In the genomic region with DNA sequence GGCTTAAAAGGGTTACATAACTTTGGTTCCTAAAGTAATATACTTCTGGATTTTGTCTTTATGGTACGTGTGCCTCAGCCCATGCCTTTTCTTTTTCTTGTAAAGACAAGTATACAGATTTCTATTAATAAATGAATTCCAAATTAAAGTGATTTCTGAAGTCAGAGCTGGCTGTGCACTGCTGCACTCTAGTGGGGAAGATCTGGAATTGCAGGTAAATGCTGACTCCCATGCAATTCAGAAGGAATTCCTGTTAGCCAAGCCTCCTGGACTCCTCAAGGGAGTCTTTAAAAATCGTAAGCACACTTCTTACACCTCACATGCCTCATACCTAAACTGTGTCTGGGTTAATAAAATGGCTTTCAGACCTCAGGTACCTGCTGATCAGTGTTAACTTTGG, we compare ENCODE assay signal across 10 cellular contexts.
A peak's percentile ranks its signal among the peaks of the same experiment; 100 is the strongest.
DNase-seq lines count a peak whose midpoint lies in the region; ATAC-seq and TF ChIP-seq lines count a peak whose summit lies in the region.
"Had no signal": no experiment of that assay in that cellular context is flagged by ENCODE, and none has a peak within 500 bp of the region (broad histone marks: within the 10 kb centered on the region; RNA-seq: fewer than 3 reads in every experiment).

No MANE protein-coding gene starts in this region.

- POLR2A ChIA-PET in SK-N-SH (lab: Yijun Ruan, JAX), result no interaction called here

- ATAC-seq in SK-N-SH treated with all-trans-retinoic acid at 6 μM for 48 hours (no peak), GM21717 (IDR thresholded peaks at IDR 0.05; ENCODE audit: unreplicated experiment) (no peak), HG03196 (IDR thresholded peaks at IDR 0.05; ENCODE audit: unreplicated experiment) (no peak)

- no peak overlapping the region for H3K4me3 ChIP-seq in SK-N-SH (ENCODE audit: low read depth in 2 of 2, low read length in 1 of 2)
- H3K4me3 ChIP-seq in MM.1S (ENCODE audit: low read length), result no peak overlapping the region
- H3K4me3 ChIP-seq in endodermal cell (ENCODE audit: low read length), result no peak overlapping the region
- no peak overlapping the region for H3K4me3 ChIP-seq in retinal pigment epithelial cell (ENCODE audit: low read length)
- H3K4me3 ChIP-seq: vagina had no signal

- no peak overlapping the region for H3K27ac ChIP-seq in SK-N-SH (ENCODE audit: low read depth in 2 of 2, low read length in 1 of 2)
- H3K27ac ChIP-seq in MM.1S (ENCODE audit: low read length), result no peak overlapping the region
- H3K27ac ChIP-seq in endodermal cell (ENCODE audit: low read depth, low read length), result no peak overlapping the region
- H3K27ac ChIP-seq: vagina had no signal

- H3K9me3 Mint-ChIP-seq in endodermal cell, result no peaks in the 10 kb centered on the region
- H3K9me3 Mint-ChIP-seq: activated T-helper 2 cell treated with anti-CD3 and anti-CD28 coated beads, Interferon-gamma antibody, Interleukin-2, Interleukin-4, amounts not matched to agents 10 μg/mL and 5 μg/mL and 100 μg/mL, durations not matched to agents 14 hours and 24 hours and 36 hours had no signal

- H3K4me3 Mint-ChIP-seq in endodermal cell, result no peak overlapping the region

- H3K9ac ChIP-seq in SK-N-SH (no peak overlapping the region), MM.1S (ENCODE audit: low read length) (no peak overlapping the region), endodermal cell (ENCODE audit: extremely low read depth, low read length, poor library complexity, severe bottlenecking) (no peak overlapping the region)

- no peak overlapping the region for H3K4me2 ChIP-seq in SK-N-SH
- H3K4me2 ChIP-seq in MM.1S (ENCODE audit: low read depth, low read length), result no peak overlapping the region

- no peak for TF ChIP-seq EP300 in SK-N-SH (IDR thresholded peaks at IDR 0.05; ENCODE audit: borderline replicate concordance in 1 of 2, low read depth in 1 of 2, low read length in 1 of 2)

- H3K9me2 ChIP-seq in SK-N-SH (no peaks in the 10 kb centered on the region), MM.1S (replicated peaks; ENCODE audit: insufficient read depth, low read length) (no peaks in the 10 kb centered on the region)

- H3K9me3 ChIP-seq in SK-N-SH, result no peaks in the 10 kb centered on the region; the same call in 1 of the 2 replicates
- no peaks in the 10 kb centered on the region for H3K9me3 ChIP-seq in MM.1S (replicated peaks; ENCODE audit: insufficient read depth, low read length)
- no peaks in the 10 kb centered on the region for H3K9me3 ChIP-seq in endodermal cell (ENCODE audit: control insufficient read depth, low read length)
- H3K9me3 ChIP-seq: vagina had no signal

- H3F3A ChIP-seq in SK-N-SH (replicated peaks; ENCODE audit: insufficient read depth) (no peaks in the 10 kb centered on the region), MM.1S (ENCODE audit: insufficient read depth, low read length) (no peaks in the 10 kb centered on the region)

- no peaks in the 10 kb centered on the region for H3K4me1 Mint-ChIP-seq in endodermal cell

- TF ChIP-seq CTCF in SK-N-SH (IDR thresholded peaks at IDR 0.05) (peak; percentile 68), MM.1S (IDR thresholded peaks at IDR 0.05; ENCODE audit: low read length) (peak; percentile 60), endodermal cell (conservative IDR thresholded peaks at IDR 0.05) (peak; percentile 88), retinal pigment epithelial cell (conservative IDR thresholded peaks at IDR 0.05; ENCODE audit: low read depth, low read length) (peak; percentile 84)

- no peak overlapping the region for H3K27ac Mint-ChIP-seq in endodermal cell
- H3K27ac Mint-ChIP-seq: activated T-helper 2 cell treated with anti-CD3 and anti-CD28 coated beads, Interferon-gamma antibody, Interleukin-2, Interleukin-4, amounts not matched to agents 10 μg/mL and 5 μg/mL and 100 μg/mL, durations not matched to agents 14 hours and 24 hours and 36 hours had no signal

- H3K36me3 ChIP-seq in SK-N-SH (replicated peaks in 1 of 2; ENCODE audit: control insufficient read depth in 1 of 2, insufficient read depth in 2 of 2, low read length in 1 of 2) (no peaks in the 10 kb centered on the region), MM.1S (replicated peaks; ENCODE audit: insufficient read depth, low read length) (no peaks in the 10 kb centered on the region), endodermal cell (ENCODE audit: control insufficient read depth, insufficient read depth, low read length) (no peaks in the 10 kb centered on the region)
- H3K36me3 ChIP-seq: vagina had no signal

- no peaks in the 10 kb centered on the region for H3K79me2 ChIP-seq in SK-N-SH (ENCODE audit: insufficient read depth)
- no peaks in the 10 kb centered on the region for H3K79me2 ChIP-seq in MM.1S (ENCODE audit: low read length)

- 26% methylated on average over 2 of the region's 2 CpGs for WGBS in SK-N-SH (ENCODE audit: low lambda C conversion rate)
- 33 to 40% methylated on average over 1 to 2 of the region's 2 CpGs for WGBS in endodermal cell (ENCODE audit: insufficient coverage in 1 of 2, insufficient read length in 1 of 2), 2 experiments

- H3K27me3 ChIP-seq in SK-N-SH (ENCODE audit: insufficient read depth) (no peaks in the 10 kb centered on the region), MM.1S (replicated peaks; ENCODE audit: insufficient read depth, low read length) (no peaks in the 10 kb centered on the region), endodermal cell (ENCODE audit: control insufficient read depth, insufficient read depth, low read length, poor library complexity, severe bottlenecking) (no peaks in the 10 kb centered on the region)
- H3K27me3 ChIP-seq: vagina had no signal

- DNase-seq in SK-N-SH (peak; percentile 33), MM.1S (no peak), endodermal cell (peak; percentile 58), retinal pigment epithelial cell (ENCODE audit: low read depth) (no peak), GM19240 (ENCODE audit: insufficient read length, low spot score) (no peak)

- no peaks in the 10 kb centered on the region for H3K36me3 Mint-ChIP-seq in endodermal cell (ENCODE audit: low read depth)

- no peaks in the 10 kb centered on the region for H3K27me3 Mint-ChIP-seq in endodermal cell (ENCODE audit: insufficient read depth)

- CTCF ChIA-PET in SK-N-SH (lab: Yijun Ruan, JAX), result interaction anchor here (0.7 to 1.4 kb wide), 7 partner anchors 9 to 211 kb away, joined by 3 to 5 read pairs (median 4); no protein-coding TSS in a partner anchor

- H2AFZ ChIP-seq in SK-N-SH (ENCODE audit: low read depth) (no peak overlapping the region), MM.1S (ENCODE audit: low read length) (no peak overlapping the region)

- H4K20me1 ChIP-seq in SK-N-SH (ENCODE audit: insufficient read depth), result no peaks in the 10 kb centered on the region
- no peaks in the 10 kb centered on the region for H4K20me1 ChIP-seq in MM.1S (ENCODE audit: insufficient read depth, low read length)

- H3K4me1 ChIP-seq in SK-N-SH (ENCODE audit: control insufficient read depth in 1 of 2, insufficient read depth in 2 of 2, low read depth in 1 of 2, low read length in 1 of 2) (no peaks in the 10 kb centered on the region; a peak in 1 of 4 replicates), MM.1S (ENCODE audit: low read length) (no peaks in the 10 kb centered on the region), endodermal cell (ENCODE audit: control insufficient read depth, insufficient read depth, low read length) (no peaks in the 10 kb centered on the region)
- H3K4me1 ChIP-seq: vagina had no signal

- TF ChIP-seq RAD21 in SK-N-SH (IDR thresholded peaks at IDR 0.05; ENCODE audit: low read length), result peak; percentile 56

TF ChIP-seq in SK-N-SH, 30 proteins besides CTCF, POLR2A, EP300 and RAD21 (continues in another document):
- TF ChIP-seq MXI1 (IDR thresholded peaks at IDR 0.05; ENCODE audit: low read depth, low read length), result no peak
- TF ChIP-seq TCF12 (IDR thresholded peaks at IDR 0.05), result no peak
- TF ChIP-seq, protein P1, sequence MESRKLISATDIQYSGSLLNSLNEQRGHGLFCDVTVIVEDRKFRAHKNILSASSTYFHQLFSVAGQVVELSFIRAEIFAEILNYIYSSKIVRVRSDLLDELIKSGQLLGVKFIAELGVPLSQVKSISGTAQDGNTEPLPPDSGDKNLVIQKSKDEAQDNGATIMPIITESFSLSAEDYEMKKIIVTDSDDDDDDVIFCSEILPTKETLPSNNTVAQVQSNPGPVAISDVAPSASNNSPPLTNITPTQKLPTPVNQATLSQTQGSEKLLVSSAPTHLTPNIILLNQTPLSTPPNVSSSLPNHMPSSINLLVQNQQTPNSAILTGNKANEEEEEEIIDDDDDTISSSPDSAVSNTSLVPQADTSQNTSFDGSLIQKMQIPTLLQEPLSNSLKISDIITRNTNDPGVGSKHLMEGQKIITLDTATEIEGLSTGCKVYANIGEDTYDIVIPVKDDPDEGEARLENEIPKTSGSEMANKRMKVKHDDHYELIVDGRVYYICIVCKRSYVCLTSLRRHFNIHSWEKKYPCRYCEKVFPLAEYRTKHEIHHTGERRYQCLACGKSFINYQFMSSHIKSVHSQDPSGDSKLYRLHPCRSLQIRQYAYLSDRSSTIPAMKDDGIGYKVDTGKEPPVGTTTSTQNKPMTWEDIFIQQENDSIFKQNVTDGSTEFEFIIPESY (IDR thresholded peaks at IDR 0.05; ENCODE audit: borderline replicate concordance, low read depth), result no peak
- TF ChIP-seq ELF1 (IDR thresholded peaks at IDR 0.05), result no peak
- no peak for TF ChIP-seq GATA2 (CRISPR knock-in tag; IDR thresholded peaks at IDR 0.05)

TF ChIP-seq in SK-N-SH treated with all-trans-retinoic acid at 6 μM for 48 hours, 23 proteins besides CTCF, POLR2A, EP300 and RAD21 (continues in another document):
- TF ChIP-seq PATZ1 (CRISPR knock-in tag; IDR thresholded peaks at IDR 0.05; ENCODE audit: borderline replicate concordance), result no peak
- TF ChIP-seq ZFP30 (CRISPR knock-in tag; IDR thresholded peaks at IDR 0.05), result no peak
- TF ChIP-seq CSDC2 (CRISPR knock-in tag; IDR thresholded peaks at IDR 0.05), result no peak
- no peak for TF ChIP-seq ARNTL (CRISPR knock-in tag; IDR thresholded peaks at IDR 0.05; ENCODE audit: borderline replicate concordance, low read depth)
- no peak for TF ChIP-seq ZNF565 (CRISPR knock-in tag; conservative IDR thresholded peaks at IDR 0.05; ENCODE audit: low read depth)

Comparison
In these comparisons a context has a peak if more than half of its experiments do, and no peak if none do; other contexts are left out.
1. DNase-seq: peak in SK-N-SH (single experiment) and endodermal cell (single experiment); none in MM.1S (single experiment), retinal pigment epithelial cell (single experiment) and GM19240 (single experiment).
2. Peak in every context shown above with its lines, with median percentiles within 50 percentile points of each other: CTCF ChIP-seq.